In the genomic region with DNA sequence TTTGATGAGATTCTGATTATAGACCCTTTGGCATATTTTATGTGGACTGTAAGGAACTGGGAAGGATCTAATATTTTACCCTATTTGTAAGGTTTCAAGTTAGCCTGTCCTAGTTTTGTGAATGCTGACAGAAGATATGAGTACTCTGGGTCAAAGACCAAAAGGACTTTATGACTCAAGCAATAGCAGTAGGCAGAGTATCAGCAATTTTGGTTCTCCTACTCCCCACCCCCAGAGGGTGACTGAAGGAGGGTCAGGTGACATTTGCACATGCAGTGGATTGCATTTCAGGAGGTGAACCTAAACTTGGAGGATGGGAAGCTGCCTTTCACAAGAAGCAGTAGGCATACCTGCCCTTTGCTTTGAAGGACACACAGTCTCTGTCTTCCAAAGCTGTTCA, we compare ENCODE assay signal across 1 cellular context.
TF ChIP-seq lines count a peak whose summit lies in the region.

No MANE protein-coding gene starts in this region.

TF ChIP-seq in GM12878, 131 proteins besides CTCF, POLR2A, EP300 and RAD21 (continued from another document and continues in another):
- TF ChIP-seq LARP7 (IDR thresholded peaks at IDR 0.05) = no peak
- no peak; the same call in 1 of the 2 replicates for TF ChIP-seq NFIC (IDR thresholded peaks at IDR 0.05; ENCODE audit: low read depth, low read length)
- peak; percentile 70 for TF ChIP-seq NR2F1 (conservative IDR thresholded peaks at IDR 0.05)
- TF ChIP-seq FOS (IDR thresholded peaks at IDR 0.05; ENCODE audit: borderline replicate concordance, extremely low read depth, insufficient read length) = no peak
- TF ChIP-seq CREM (IDR thresholded peaks at IDR 0.05; ENCODE audit: low read depth) = no peak
- TF ChIP-seq, protein P1, sequence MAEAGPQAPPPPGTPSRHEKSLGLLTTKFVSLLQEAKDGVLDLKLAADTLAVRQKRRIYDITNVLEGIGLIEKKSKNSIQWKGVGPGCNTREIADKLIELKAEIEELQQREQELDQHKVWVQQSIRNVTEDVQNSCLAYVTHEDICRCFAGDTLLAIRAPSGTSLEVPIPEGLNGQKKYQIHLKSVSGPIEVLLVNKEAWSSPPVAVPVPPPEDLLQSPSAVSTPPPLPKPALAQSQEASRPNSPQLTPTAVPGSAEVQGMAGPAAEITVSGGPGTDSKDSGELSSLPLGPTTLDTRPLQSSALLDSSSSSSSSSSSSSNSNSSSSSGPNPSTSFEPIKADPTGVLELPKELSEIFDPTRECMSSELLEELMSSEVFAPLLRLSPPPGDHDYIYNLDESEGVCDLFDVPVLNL (IDR thresholded peaks at IDR 0.05; ENCODE audit: low read depth, low read length) = no peak
- no peak for TF ChIP-seq GATAD2B (conservative IDR thresholded peaks at IDR 0.05; ENCODE audit: low read depth)
- TF ChIP-seq CHD1 (IDR thresholded peaks at IDR 0.05; ENCODE audit: low read depth, low read length) = no peak
- TF ChIP-seq POLR2AphosphoS5 (IDR thresholded peaks at IDR 0.05; ENCODE audit: low read length) = no peak
- TF ChIP-seq IKZF1 (conservative IDR thresholded peaks at IDR 0.05) = 0 out of 2 replicates have a peak, but pooled peaks have one; percentile 25
- TF ChIP-seq, protein P2, sequence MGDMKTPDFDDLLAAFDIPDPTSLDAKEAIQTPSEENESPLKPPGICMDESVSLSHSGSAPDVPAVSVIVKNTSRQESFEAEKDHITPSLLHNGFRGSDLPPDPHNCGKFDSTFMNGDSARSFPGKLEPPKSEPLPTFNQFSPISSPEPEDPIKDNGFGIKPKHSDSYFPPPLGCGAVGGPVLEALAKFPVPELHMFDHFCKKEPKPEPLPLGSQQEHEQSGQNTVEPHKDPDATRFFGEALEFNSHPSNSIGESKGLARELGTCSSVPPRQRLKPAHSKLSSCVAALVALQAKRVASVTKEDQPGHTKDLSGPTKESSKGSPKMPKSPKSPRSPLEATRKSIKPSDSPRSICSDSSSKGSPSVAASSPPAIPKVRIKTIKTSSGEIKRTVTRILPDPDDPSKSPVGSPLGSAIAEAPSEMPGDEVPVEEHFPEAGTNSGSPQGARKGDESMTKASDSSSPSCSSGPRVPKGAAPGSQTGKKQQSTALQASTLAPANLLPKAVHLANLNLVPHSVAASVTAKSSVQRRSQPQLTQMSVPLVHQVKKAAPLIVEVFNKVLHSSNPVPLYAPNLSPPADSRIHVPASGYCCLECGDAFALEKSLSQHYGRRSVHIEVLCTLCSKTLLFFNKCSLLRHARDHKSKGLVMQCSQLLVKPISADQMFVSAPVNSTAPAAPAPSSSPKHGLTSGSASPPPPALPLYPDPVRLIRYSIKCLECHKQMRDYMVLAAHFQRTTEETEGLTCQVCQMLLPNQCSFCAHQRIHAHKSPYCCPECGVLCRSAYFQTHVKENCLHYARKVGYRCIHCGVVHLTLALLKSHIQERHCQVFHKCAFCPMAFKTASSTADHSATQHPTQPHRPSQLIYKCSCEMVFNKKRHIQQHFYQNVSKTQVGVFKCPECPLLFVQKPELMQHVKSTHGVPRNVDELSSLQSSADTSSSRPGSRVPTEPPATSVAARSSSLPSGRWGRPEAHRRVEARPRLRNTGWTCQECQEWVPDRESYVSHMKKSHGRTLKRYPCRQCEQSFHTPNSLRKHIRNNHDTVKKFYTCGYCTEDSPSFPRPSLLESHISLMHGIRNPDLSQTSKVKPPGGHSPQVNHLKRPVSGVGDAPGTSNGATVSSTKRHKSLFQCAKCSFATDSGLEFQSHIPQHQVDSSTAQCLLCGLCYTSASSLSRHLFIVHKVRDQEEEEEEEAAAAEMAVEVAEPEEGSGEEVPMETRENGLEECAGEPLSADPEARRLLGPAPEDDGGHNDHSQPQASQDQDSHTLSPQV (IDR thresholded peaks at IDR 0.05) = no peak
- no peak for TF ChIP-seq SPI1 (IDR thresholded peaks at IDR 0.05; ENCODE audit: borderline replicate concordance, insufficient read depth, low read depth, low read length)
- TF ChIP-seq, protein P3, sequence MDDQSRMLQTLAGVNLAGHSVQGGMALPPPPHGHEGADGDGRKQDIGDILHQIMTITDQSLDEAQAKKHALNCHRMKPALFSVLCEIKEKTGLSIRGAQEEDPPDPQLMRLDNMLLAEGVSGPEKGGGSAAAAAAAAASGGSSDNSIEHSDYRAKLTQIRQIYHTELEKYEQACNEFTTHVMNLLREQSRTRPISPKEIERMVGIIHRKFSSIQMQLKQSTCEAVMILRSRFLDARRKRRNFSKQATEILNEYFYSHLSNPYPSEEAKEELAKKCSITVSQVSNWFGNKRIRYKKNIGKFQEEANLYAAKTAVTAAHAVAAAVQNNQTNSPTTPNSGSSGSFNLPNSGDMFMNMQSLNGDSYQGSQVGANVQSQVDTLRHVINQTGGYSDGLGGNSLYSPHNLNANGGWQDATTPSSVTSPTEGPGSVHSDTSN (IDR thresholded peaks at IDR 0.05; ENCODE audit: insufficient replicate concordance, low read depth, low read length) = no peak
- TF ChIP-seq, protein P4, sequence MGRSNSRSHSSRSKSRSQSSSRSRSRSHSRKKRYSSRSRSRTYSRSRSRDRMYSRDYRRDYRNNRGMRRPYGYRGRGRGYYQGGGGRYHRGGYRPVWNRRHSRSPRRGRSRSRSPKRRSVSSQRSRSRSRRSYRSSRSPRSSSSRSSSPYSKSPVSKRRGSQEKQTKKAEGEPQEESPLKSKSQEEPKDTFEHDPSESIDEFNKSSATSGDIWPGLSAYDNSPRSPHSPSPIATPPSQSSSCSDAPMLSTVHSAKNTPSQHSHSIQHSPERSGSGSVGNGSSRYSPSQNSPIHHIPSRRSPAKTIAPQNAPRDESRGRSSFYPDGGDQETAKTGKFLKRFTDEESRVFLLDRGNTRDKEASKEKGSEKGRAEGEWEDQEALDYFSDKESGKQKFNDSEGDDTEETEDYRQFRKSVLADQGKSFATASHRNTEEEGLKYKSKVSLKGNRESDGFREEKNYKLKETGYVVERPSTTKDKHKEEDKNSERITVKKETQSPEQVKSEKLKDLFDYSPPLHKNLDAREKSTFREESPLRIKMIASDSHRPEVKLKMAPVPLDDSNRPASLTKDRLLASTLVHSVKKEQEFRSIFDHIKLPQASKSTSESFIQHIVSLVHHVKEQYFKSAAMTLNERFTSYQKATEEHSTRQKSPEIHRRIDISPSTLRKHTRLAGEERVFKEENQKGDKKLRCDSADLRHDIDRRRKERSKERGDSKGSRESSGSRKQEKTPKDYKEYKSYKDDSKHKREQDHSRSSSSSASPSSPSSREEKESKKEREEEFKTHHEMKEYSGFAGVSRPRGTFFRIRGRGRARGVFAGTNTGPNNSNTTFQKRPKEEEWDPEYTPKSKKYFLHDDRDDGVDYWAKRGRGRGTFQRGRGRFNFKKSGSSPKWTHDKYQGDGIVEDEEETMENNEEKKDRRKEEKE (IDR thresholded peaks at IDR 0.05) = no peak
- TF ChIP-seq TARDBP (IDR thresholded peaks at IDR 0.05; ENCODE audit: borderline replicate concordance) = no peak
- TF ChIP-seq KLF5 (IDR thresholded peaks at IDR 0.05; ENCODE audit: partially characterized antibody) = no peak
- TF ChIP-seq, protein P5, sequence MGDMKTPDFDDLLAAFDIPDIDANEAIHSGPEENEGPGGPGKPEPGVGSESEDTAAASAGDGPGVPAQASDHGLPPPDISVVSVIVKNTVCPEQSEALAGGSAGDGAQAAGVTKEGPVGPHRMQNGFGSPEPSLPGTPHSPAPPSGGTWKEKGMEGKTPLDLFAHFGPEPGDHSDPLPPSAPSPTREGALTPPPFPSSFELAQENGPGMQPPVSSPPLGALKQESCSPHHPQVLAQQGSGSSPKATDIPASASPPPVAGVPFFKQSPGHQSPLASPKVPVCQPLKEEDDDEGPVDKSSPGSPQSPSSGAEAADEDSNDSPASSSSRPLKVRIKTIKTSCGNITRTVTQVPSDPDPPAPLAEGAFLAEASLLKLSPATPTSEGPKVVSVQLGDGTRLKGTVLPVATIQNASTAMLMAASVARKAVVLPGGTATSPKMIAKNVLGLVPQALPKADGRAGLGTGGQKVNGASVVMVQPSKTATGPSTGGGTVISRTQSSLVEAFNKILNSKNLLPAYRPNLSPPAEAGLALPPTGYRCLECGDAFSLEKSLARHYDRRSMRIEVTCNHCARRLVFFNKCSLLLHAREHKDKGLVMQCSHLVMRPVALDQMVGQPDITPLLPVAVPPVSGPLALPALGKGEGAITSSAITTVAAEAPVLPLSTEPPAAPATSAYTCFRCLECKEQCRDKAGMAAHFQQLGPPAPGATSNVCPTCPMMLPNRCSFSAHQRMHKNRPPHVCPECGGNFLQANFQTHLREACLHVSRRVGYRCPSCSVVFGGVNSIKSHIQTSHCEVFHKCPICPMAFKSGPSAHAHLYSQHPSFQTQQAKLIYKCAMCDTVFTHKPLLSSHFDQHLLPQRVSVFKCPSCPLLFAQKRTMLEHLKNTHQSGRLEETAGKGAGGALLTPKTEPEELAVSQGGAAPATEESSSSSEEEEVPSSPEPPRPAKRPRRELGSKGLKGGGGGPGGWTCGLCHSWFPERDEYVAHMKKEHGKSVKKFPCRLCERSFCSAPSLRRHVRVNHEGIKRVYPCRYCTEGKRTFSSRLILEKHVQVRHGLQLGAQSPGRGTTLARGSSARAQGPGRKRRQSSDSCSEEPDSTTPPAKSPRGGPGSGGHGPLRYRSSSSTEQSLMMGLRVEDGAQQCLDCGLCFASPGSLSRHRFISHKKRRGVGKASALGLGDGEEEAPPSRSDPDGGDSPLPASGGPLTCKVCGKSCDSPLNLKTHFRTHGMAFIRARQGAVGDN (IDR thresholded peaks at IDR 0.05) = peak; percentile 51; the same call in 1 of the 2 replicates
- TF ChIP-seq PAX8 (IDR thresholded peaks at IDR 0.05) = no peak
- no peak for TF ChIP-seq HDGF (IDR thresholded peaks at IDR 0.05)
- no peak for TF ChIP-seq SMAD1 (IDR thresholded peaks at IDR 0.05; ENCODE audit: low read depth, partially characterized antibody)
- TF ChIP-seq, protein P6, sequence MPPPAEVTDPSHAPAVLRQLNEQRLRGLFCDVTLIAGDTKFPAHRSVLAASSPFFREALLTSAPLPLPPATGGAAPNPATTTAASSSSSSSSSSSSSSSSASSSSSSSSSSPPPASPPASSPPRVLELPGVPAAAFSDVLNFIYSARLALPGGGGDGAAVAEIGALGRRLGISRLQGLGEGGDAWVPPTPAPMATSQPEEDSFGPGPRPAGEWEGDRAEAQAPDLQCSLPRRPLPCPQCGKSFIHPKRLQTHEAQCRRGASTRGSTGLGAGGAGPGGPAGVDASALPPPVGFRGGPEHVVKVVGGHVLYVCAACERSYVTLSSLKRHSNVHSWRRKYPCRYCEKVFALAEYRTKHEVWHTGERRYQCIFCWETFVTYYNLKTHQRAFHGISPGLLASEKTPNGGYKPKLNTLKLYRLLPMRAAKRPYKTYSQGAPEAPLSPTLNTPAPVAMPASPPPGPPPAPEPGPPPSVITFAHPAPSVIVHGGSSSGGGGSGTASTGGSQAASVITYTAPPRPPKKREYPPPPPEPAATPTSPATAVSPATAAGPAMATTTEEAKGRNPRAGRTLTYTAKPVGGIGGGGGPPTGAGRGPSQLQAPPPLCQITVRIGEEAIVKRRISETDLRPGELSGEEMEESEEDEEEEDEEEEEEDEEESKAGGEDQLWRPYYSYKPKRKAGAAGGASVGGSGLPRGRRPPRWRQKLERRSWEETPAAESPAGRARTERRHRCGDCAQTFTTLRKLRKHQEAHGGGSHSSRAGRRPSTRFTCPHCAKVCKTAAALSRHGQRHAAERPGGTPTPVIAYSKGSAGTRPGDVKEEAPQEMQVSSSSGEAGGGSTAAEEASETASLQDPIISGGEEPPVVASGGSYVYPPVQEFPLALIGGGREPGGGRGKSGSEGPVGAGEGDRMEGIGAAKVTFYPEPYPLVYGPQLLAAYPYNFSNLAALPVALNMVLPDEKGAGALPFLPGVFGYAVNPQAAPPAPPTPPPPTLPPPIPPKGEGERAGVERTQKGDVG (CRISPR knock-in tag; IDR thresholded peaks at IDR 0.05) = no peak
- TF ChIP-seq IRF4 (IDR thresholded peaks at IDR 0.05; ENCODE audit: low read depth, low read length) = peak; percentile 51; the same call in 1 of the 2 replicates
- no peak for TF ChIP-seq EZH2 (IDR thresholded peaks at IDR 0.05; ENCODE audit: borderline replicate concordance, control insufficient read depth, low read depth, low read length)
- TF ChIP-seq, protein P7, sequence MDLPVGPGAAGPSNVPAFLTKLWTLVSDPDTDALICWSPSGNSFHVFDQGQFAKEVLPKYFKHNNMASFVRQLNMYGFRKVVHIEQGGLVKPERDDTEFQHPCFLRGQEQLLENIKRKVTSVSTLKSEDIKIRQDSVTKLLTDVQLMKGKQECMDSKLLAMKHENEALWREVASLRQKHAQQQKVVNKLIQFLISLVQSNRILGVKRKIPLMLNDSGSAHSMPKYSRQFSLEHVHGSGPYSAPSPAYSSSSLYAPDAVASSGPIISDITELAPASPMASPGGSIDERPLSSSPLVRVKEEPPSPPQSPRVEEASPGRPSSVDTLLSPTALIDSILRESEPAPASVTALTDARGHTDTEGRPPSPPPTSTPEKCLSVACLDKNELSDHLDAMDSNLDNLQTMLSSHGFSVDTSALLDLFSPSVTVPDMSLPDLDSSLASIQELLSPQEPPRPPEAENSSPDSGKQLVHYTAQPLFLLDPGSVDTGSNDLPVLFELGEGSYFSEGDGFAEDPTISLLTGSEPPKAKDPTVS (IDR thresholded peaks at IDR 0.05; ENCODE audit: low read depth, low read length) = no peak
- TF ChIP-seq RAD51 (IDR thresholded peaks at IDR 0.05) = peak; percentile 57; the same call in 1 of the 2 replicates
- no peak for TF ChIP-seq ZNF207 (IDR thresholded peaks at IDR 0.05; ENCODE audit: borderline replicate concordance)
- TF ChIP-seq NRF1 (conservative IDR thresholded peaks at IDR 0.05; ENCODE audit: low read depth, low read length) = no peak
- no peak for TF ChIP-seq IKZF2 (IDR thresholded peaks at IDR 0.05)
- TF ChIP-seq FOXK2 (IDR thresholded peaks at IDR 0.05) = no peak
- TF ChIP-seq, protein P8, sequence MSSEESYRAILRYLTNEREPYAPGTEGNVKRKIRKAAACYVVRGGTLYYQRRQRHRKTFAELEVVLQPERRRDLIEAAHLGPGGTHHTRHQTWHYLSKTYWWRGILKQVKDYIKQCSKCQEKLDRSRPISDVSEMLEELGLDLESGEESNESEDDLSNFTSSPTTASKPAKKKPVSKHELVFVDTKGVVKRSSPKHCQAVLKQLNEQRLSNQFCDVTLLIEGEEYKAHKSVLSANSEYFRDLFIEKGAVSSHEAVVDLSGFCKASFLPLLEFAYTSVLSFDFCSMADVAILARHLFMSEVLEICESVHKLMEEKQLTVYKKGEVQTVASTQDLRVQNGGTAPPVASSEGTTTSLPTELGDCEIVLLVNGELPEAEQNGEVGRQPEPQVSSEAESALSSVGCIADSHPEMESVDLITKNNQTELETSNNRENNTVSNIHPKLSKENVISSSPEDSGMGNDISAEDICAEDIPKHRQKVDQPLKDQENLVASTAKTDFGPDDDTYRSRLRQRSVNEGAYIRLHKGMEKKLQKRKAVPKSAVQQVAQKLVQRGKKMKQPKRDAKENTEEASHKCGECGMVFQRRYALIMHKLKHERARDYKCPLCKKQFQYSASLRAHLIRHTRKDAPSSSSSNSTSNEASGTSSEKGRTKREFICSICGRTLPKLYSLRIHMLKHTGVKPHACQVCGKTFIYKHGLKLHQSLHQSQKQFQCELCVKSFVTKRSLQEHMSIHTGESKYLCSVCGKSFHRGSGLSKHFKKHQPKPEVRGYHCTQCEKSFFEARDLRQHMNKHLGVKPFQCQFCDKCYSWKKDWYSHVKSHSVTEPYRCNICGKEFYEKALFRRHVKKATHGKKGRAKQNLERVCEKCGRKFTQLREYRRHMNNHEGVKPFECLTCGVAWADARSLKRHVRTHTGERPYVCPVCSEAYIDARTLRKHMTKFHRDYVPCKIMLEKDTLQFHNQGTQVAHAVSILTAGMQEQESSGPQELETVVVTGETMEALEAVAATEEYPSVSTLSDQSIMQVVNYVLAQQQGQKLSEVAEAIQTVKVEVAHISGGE (CRISPR knock-in tag; IDR thresholded peaks at IDR 0.05) = no peak
- no peak for TF ChIP-seq CREB1 (IDR thresholded peaks at IDR 0.05; ENCODE audit: low read depth)
- 0 out of 2 replicates have a peak, but pooled peaks have one; percentile 30 for TF ChIP-seq BCL11A (IDR thresholded peaks at IDR 0.05; ENCODE audit: low read depth, low read length)
- TF ChIP-seq ATF7 (IDR thresholded peaks at IDR 0.05; ENCODE audit: low read depth) = no peak
